Comparison of ENCODE assay signal across 8 cellular contexts in the genomic region with DNA sequence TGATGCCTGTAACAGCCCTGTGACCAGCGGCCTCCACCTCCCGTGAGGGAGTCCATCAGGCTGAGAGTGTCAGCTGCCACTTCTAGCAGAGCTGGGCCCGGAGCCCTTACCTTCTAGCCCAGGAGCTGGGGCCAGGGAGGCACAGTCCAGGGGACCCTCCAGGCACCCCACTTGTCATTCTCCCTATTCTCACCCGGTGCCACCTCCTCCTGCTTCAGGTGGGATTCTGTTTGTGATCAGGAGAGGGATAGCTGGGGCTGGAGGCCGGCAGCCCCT. TPM values are rescaled to one million over a fixed set of nuclear protein-coding genes. Genes with fewer than 3 reads are reported as not detected.
A peak's percentile ranks its signal among the peaks of the same experiment; 100 is the strongest.
DNase-seq lines count a peak whose midpoint lies in the region; ATAC-seq and TF ChIP-seq lines count a peak whose summit lies in the region.

No MANE protein-coding gene starts in this region.

- H3K36me3 Mint-ChIP-seq in naive thymus-derived CD4-positive, alpha-beta T cell, result peaks cover 20 to 53% (median 34%) of the 10 kb centered on the region in 5 donors

- BruUV-seq in A673 (replicated peaks; lab: Mats Ljungman, UMichigan), result no TSS peak

- H3K27me3 Mint-ChIP-seq in naive thymus-derived CD4-positive, alpha-beta T cell, result peaks cover 0 to 3% (median 0%) of the 10 kb centered on the region in 5 donors

- no peaks in the 10 kb centered on the region for H3K9me3 ChIP-seq in A673 (ENCODE audit: low read depth, low read length, poor library complexity, severe bottlenecking)
- no peaks in the 10 kb centered on the region for H3K9me3 ChIP-seq in naive thymus-derived CD4-positive, alpha-beta T cell (ENCODE audit: control insufficient read depth in 2 of 3, low read length in 3 of 3)

- no peaks in the 10 kb centered on the region for H3K27me3 ChIP-seq in A673 (replicated peaks; ENCODE audit: insufficient read depth, low read depth, low read length, poor library complexity)
- H3K27me3 ChIP-seq in brain microvascular endothelial cell (replicated peaks), result no peaks in the 10 kb centered on the region
- H3K27me3 ChIP-seq in naive thymus-derived CD4-positive, alpha-beta T cell (ENCODE audit: control insufficient read depth in 2 of 2, insufficient read depth in 2 of 2, low read length in 2 of 2), result no peaks in the 10 kb centered on the region

- TF ChIP-seq CTCF in A673 (conservative IDR thresholded peaks at IDR 0.05; ENCODE audit: low read depth, low read length) (no peak), HFF-Myc (IDR thresholded peaks at IDR 0.05; ENCODE audit: low read depth, low read length, missing control alignments) (no peak), brain microvascular endothelial cell (IDR thresholded peaks at IDR 0.05; ENCODE audit: low read depth, low read length, missing control alignments) (no peak)

- POLR2A ChIA-PET in A673 (lab: Charles Lee; ENCODE audit: low non-redundant PET), result no interaction called here
- POLR2A ChIA-PET in naive thymus-derived CD4-positive, alpha-beta T cell (lab: Charles Lee), result interaction anchor here (1.2 to 13.0 kb wide), 8 partner anchors 10 to 98 kb away, joined by 4 to 137 read pairs (median 36); no protein-coding TSS in a partner anchor

- peaks cover 0 to 11% (median 0%) of the 10 kb centered on the region in 11 donors for H3K9me3 Mint-ChIP-seq in naive thymus-derived CD4-positive, alpha-beta T cell

- H3K27ac ChIP-seq in A673 (ENCODE audit: low read depth, low read length, poor library complexity, severe bottlenecking) (peak overlapping the region; percentile 94), brain microvascular endothelial cell (peak overlapping the region; percentile 96)
- H3K27ac ChIP-seq in naive thymus-derived CD4-positive, alpha-beta T cell (ENCODE audit: low read depth, low read length), result peak overlapping the region; percentile 85

- H3K36me3 ChIP-seq in A673 (ENCODE audit: insufficient read depth, low read length, poor library complexity, severe bottlenecking), result no peaks in the 10 kb centered on the region
- peaks cover 4% of the 10 kb centered on the region for H3K36me3 ChIP-seq in brain microvascular endothelial cell (replicated peaks)
- peaks cover 0 to 39% (median 0%) of the 10 kb centered on the region in 3 experiments for H3K36me3 ChIP-seq in naive thymus-derived CD4-positive, alpha-beta T cell (ENCODE audit: control insufficient read depth in 2 of 3, insufficient read depth in 3 of 3, low read length in 3 of 3)

- in situ Hi-C loops in brain microvascular endothelial cell (cut with HindIII; ENCODE audit: low pct_ligation_motif_present, low sequenced_read_pairs), result no loop called here

- H3K4me3 ChIP-seq in A673 (ENCODE audit: low read depth, low read length, poor library complexity, severe bottlenecking) (peak overlapping the region; percentile 27), HFF-Myc (replicated peaks; ENCODE audit: low read depth, low read length) (0 out of 2 replicates have a peak overlapping the region, but pooled peaks have one; percentile 77), brain microvascular endothelial cell (ENCODE audit: low read depth, low read length) (peak overlapping the region; percentile 39)
- H3K4me3 ChIP-seq in naive thymus-derived CD4-positive, alpha-beta T cell (ENCODE audit: low read length), result peak overlapping the region; percentile 90

- peak overlapping the region; percentile 73 to 100 (median 97) for H3K27ac Mint-ChIP-seq in naive thymus-derived CD4-positive, alpha-beta T cell

- peak overlapping the region; percentile 80 to 100 (median 100) for H3K4me3 Mint-ChIP-seq in naive thymus-derived CD4-positive, alpha-beta T cell

- ATAC-seq in naive thymus-derived CD4-positive, alpha-beta T cell, result no peak

- CTCF ChIA-PET in A673 (lab: Charles Lee), result no interaction called here
- CTCF ChIA-PET in naive thymus-derived CD4-positive, alpha-beta T cell (lab: Charles Lee), result interaction anchor here (0.6 to 2.2 kb wide), 5 partner anchors 16 to 98 kb away, joined by 3 to 8 read pairs (median 3); no protein-coding TSS in a partner anchor

- DNase-seq in A673 (ENCODE audit: low spot score) (no peak), HFF-Myc (ENCODE audit: extremely low read depth, low read depth) (no peak), brain microvascular endothelial cell (no peak), DMS53 (lab: John Stamatoyannopoulos, UW) (no peak), NCI-H524 treated with DMSO at 0.1 percent for 48 hours (lab: John Stamatoyannopoulos, UW) (no peak), SHP77 treated with DMSO at 0.1 percent for 48 hours (lab: John Stamatoyannopoulos, UW) (no peak)
- DNase-seq in naive thymus-derived CD4-positive, alpha-beta T cell, result no peak
- no peak for DNase-seq in stimulated activated CD4-positive, alpha-beta T cell treated with anti-CD3 and anti-CD28 coated beads, Interleukin-4, amount 100 ng/mL, for 24 hours

- intact Hi-C loops in A673 (cut with micrococcal nuclease; ENCODE audit: unreplicated experiment), result no loop called here
- intact Hi-C loops in naive thymus-derived CD4-positive, alpha-beta T cell (cut with micrococcal nuclease), result no loop called here

- H3K4me1 Mint-ChIP-seq in naive thymus-derived CD4-positive, alpha-beta T cell, result peaks cover 55 to 80% (median 67%) of the 10 kb centered on the region in 7 donors

- H3K4me1 ChIP-seq in A673 (ENCODE audit: insufficient read depth, low read length, poor library complexity, severe bottlenecking), result peaks cover 49% of the 10 kb centered on the region
- peaks cover 65 to 69% of the 10 kb centered on the region in 2 donors for H3K4me1 ChIP-seq in naive thymus-derived CD4-positive, alpha-beta T cell (ENCODE audit: control insufficient read depth in 2 of 2, insufficient read depth in 2 of 2, low read length in 2 of 2)

RNA-seq across cellular contexts. Expression of a gene that starts 4.1 kb away (rescaled TPM):
- 22.1 and 24.1 TPM in 2 replicates for total RNA-seq in A673 (2021)
- 100 to 1,000 TPM; 110 to 227 (median 199) TPM for total RNA-seq in naive thymus-derived CD4-positive, alpha-beta T cell
- 100 to 1,000 TPM; 109 to 195 TPM for polyA plus RNA-seq in naive thymus-derived CD4-positive, alpha-beta T cell

RNA-seq across cellular contexts. Expression of a gene that starts 50.8 kb away (rescaled TPM):
- not detected in 2 replicates for total RNA-seq in A673 (2021)
- 1 to 10 TPM in 1 of 5 experiments, under 1 TPM in 1, not detected in 3; 0.27 to 1.1 TPM for total RNA-seq in naive thymus-derived CD4-positive, alpha-beta T cell
- polyA plus RNA-seq in naive thymus-derived CD4-positive, alpha-beta T cell, result under 1 TPM in 1 of 2 donors, not detected in 1; 0.33 TPM

Comparison
In these comparisons a context has a peak if more than half of its experiments do, and no peak if none do; other contexts are left out.
1. H3K4me3 ChIP-seq: peak in every context shown above with its lines; median percentile 90 in naive thymus-derived CD4-positive, alpha-beta T cell; 77 in HFF-Myc; 39 in brain microvascular endothelial cell; 27 in A673.